15 cellular contexts compared by ENCODE assay signal in genomic region chr2:186919272-186919671, GRCh38.
DNase-seq lines count a peak whose midpoint lies in the region; FAIRE-seq and TF ChIP-seq lines count a peak whose summit lies in the region.
"Had no signal": no experiment of that assay in that cellular context is flagged by ENCODE, and none has a peak within 500 bp of the region (broad histone marks: within the 10 kb centered on the region; RNA-seq: fewer than 3 reads in every experiment).

No MANE protein-coding gene starts in this region.

- intact Hi-C loops in endothelial cell of umbilical vein (cut with micrococcal nuclease), result no loop called here
- intact Hi-C loops in posterior vena cava (cut with DNase I), result no loop called here

- H3K9me3 ChIP-seq in endothelial cell of umbilical vein (replicated peaks; ENCODE audit: control insufficient read depth, insufficient read depth, low read length), result no peaks in the 10 kb centered on the region

- dilution Hi-C loops in endothelial cell of umbilical vein (cut with MboI; ENCODE audit: extremely low pct_ligation_motif_present, low sequenced_read_pairs), result loop anchor here (25.0 kb wide), 1 partner anchor 518 kb away; the partner anchor contains the start of gene CALCRL

- H3K9me1 ChIP-seq in endothelial cell of umbilical vein (replicated peaks; ENCODE audit: control insufficient read depth, extremely low read depth, insufficient read depth, low read length), result no peaks in the 10 kb centered on the region

- no peak overlapping the region for H3K9ac ChIP-seq in endothelial cell of umbilical vein (replicated peaks; ENCODE audit: extremely low read depth, insufficient read depth, low read length)
- H3K9ac ChIP-seq: KMS-11 had no signal

- no peak overlapping the region for H3K4me3 ChIP-seq in endothelial cell of umbilical vein (replicated peaks in 1 of 3; ENCODE audit: insufficient read depth in 1 of 3, low read depth in 1 of 3, low read length in 3 of 3)

- no peak overlapping the region for H2AFZ ChIP-seq in endothelial cell of umbilical vein (ENCODE audit: low read depth, low read length)

- no peaks in the 10 kb centered on the region for H3K27me3 Mint-ChIP-seq in type B pancreatic cell
- H3K27me3 Mint-ChIP-seq: activated CD4-positive, alpha-beta T cell treated with anti-CD3 and anti-CD28 coated beads, Interleukin-2, amount 10 ng/mL, durations not matched to agents 24 days and 14 days had no signal

- H3K4me2 ChIP-seq in endothelial cell of umbilical vein (ENCODE audit: insufficient read depth, low read length), result no peak overlapping the region
- H3K4me2 ChIP-seq: KMS-11 had no signal

- H3K36me3 ChIP-seq in endothelial cell of umbilical vein (ENCODE audit: control insufficient read depth in 2 of 2, extremely low read depth in 1 of 2, insufficient read depth in 2 of 2, low read length in 2 of 2), result no peaks in the 10 kb centered on the region

- no peak overlapping the region for H3K27ac ChIP-seq in endothelial cell of umbilical vein (ENCODE audit: insufficient read depth, low read depth, low read length)
- H3K27ac ChIP-seq: KMS-11 had no signal

- DNase-seq in EH (ENCODE audit: low read depth) (peak; percentile 65), NCI-H226 (peak; percentile 72), endothelial cell of umbilical vein (ENCODE audit: low read depth, low spot score) (peak; percentile 82), pulmonary artery endothelial cell (ENCODE audit: low read depth, low spot score) (peak; percentile 60), frontal cortex (ENCODE audit: low spot score in 2 of 2) (no peak), nucleus accumbens (lab: John Stamatoyannopoulos, UW) (no peak), posterior vena cava (ENCODE audit: low spot score) (no peak), type B pancreatic cell (ENCODE audit: extremely low spot score, unreplicated experiment) (no peak)
- DNase-seq: activated CD4-positive, alpha-beta T cell treated with anti-CD3 and anti-CD28 coated beads, Interleukin-2, amount 10 ng/mL, durations not matched to agents 24 days and 14 days; activated naive CD4-positive, alpha-beta T cell; GF-D8; naive B cell; SIG-M5; stimulated activated CD4-positive, alpha-beta T cell treated with anti-CD3 and anti-CD28 coated beads, Interleukin-12 subunit alpha, Interleukin-12 subunit beta, amount 100 ng/mL, for 4 hours had no signal

- TF ChIP-seq POLR2A in endothelial cell of umbilical vein (IDR thresholded peaks at IDR 0.05; ENCODE audit: low read depth, low read length), result no peak

- no peaks in the 10 kb centered on the region for H3K9me3 Mint-ChIP-seq in type B pancreatic cell
- H3K9me3 Mint-ChIP-seq: activated CD4-positive, alpha-beta T cell treated with anti-CD3 and anti-CD28 coated beads, Interleukin-2, amount 10 ng/mL, durations not matched to agents 24 days and 14 days had no signal

- POLR2A ChIA-PET in endothelial cell of umbilical vein (lab: Charles Lee), result interaction anchor here (1.0 kb wide), 1 partner anchor 529 kb away, joined by 4 read pairs; the partner anchor contains the start of gene CALCRL

- H3K79me2 ChIP-seq in endothelial cell of umbilical vein (ENCODE audit: control insufficient read depth, insufficient read depth, low read length), result no peaks in the 10 kb centered on the region

- FAIRE-seq in endothelial cell of umbilical vein (lab: Jason Lieb, UNC) (peak; percentile 64), frontal cortex (lab: Jason Lieb, UNC) (no peak)

- H3K4me1 ChIP-seq in endothelial cell of umbilical vein (ENCODE audit: control insufficient read depth, extremely low read depth, insufficient read depth, low read length), result peaks cover 5% of the 10 kb centered on the region

- no peaks in the 10 kb centered on the region for H4K20me1 ChIP-seq in endothelial cell of umbilical vein (replicated peaks; ENCODE audit: control insufficient read depth, extremely low read depth, insufficient read depth, low read length)

- CTCF ChIA-PET in endothelial cell of umbilical vein (lab: Charles Lee), result interaction anchor here (0.8 to 1.9 kb wide), 11 partner anchors 8 to 529 kb away, joined by 3 to 10 read pairs (median 4); no protein-coding TSS in a partner anchor

- no peaks in the 10 kb centered on the region for H3K27me3 ChIP-seq in endothelial cell of umbilical vein (ENCODE audit: control insufficient read depth in 2 of 2, insufficient read depth in 2 of 2, low read length in 2 of 2)

- no peaks in the 10 kb centered on the region for H3K4me1 Mint-ChIP-seq in type B pancreatic cell (ENCODE audit: unreplicated experiment)
- H3K4me1 Mint-ChIP-seq: activated CD4-positive, alpha-beta T cell treated with anti-CD3 and anti-CD28 coated beads, Interleukin-2, amount 10 ng/mL, durations not matched to agents 24 days and 14 days; naive B cell had no signal

- H3K27ac Mint-ChIP-seq in type B pancreatic cell, result no peak overlapping the region
- H3K27ac Mint-ChIP-seq: activated CD4-positive, alpha-beta T cell treated with anti-CD3 and anti-CD28 coated beads, Interleukin-2, amount 10 ng/mL, durations not matched to agents 24 days and 14 days; naive B cell had no signal

- H3K4me3 Mint-ChIP-seq in type B pancreatic cell, result no peak overlapping the region
- H3K4me3 Mint-ChIP-seq: activated CD4-positive, alpha-beta T cell treated with anti-CD3 and anti-CD28 coated beads, Interleukin-2, amount 10 ng/mL, durations not matched to agents 24 days and 14 days; naive B cell had no signal

- TF ChIP-seq CTCF in endothelial cell of umbilical vein (IDR thresholded peaks at IDR 0.05; ENCODE audit: extremely low read depth in 1 of 2, insufficient read depth in 1 of 2, low read depth in 1 of 2, low read length in 2 of 2), result no peak
- TF ChIP-seq CTCF in type B pancreatic cell (conservative IDR thresholded peaks at IDR 0.05), result no peak

- BruUV-seq in endothelial cell of umbilical vein (replicated peaks; lab: Mats Ljungman, UMichigan), result no TSS peak

- H3K36me3 Mint-ChIP-seq in type B pancreatic cell, result no peaks in the 10 kb centered on the region
- H3K36me3 Mint-ChIP-seq: naive B cell had no signal

TF ChIP-seq in endothelial cell of umbilical vein, 7 proteins besides CTCF, POLR2A, EP300 and RAD21:
- no peak for TF ChIP-seq MYC (IDR thresholded peaks at IDR 0.05; ENCODE audit: low read depth, low read length)
- peak; percentile 83 for TF ChIP-seq FOS (IDR thresholded peaks at IDR 0.05; ENCODE audit: borderline replicate concordance, insufficient read depth, low read length)
- peak; percentile 89 for TF ChIP-seq JUN (IDR thresholded peaks at IDR 0.05; ENCODE audit: borderline replicate concordance, insufficient read depth, insufficient read length, low read depth)

Comparison
In these comparisons a context has a peak if more than half of its experiments do, and no peak if none do; other contexts are left out.
1. DNase-seq: peak in EH (single experiment), NCI-H226 (single experiment), endothelial cell of umbilical vein (single experiment) and pulmonary artery endothelial cell (single experiment); none in frontal cortex (0 of 2), nucleus accumbens (0 of 56), posterior vena cava (single experiment) and type B pancreatic cell (single experiment).